8 cellular contexts compared by ENCODE assay signal in the genomic region with DNA sequence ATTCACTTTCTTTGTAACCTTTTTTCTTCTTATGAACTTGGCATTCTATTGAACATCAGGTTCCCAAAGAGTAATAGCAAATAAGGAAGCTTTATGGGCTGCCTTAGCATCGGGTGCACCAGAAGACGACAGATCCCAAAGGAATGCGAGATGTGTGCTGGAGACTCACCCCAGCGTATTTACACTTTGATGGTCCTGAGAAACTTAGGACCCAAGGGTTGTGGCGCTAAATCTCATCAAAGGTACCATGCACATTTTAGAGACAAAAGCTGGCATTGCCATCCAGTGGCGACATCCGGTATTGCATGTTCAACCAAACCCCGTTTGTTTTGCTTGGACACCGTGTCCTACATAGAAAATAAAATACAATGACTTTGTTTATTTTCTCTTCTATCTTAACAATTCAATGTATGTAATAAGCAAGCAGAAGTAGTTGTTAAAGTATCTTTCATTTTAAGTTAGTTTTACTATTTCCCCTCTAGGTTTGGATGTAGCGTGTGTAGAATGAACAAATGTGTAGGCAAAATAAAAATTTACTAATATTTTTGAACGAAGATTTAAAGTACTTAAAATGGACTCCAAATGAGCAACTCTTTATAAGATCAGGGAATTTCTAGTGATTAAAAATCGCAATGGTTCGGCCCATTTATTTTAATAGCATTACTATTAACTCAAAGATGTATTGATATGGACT.
DNase-seq lines count a peak whose midpoint lies in the region; ATAC-seq, FAIRE-seq and TF ChIP-seq lines count a peak whose summit lies in the region.

No MANE protein-coding gene starts in this region.

- peaks cover 0 to 2% of the 10 kb centered on the region in 2 donors for H3K4me1 ChIP-seq in kidney (ENCODE audit: control insufficient read depth in 1 of 2, insufficient read depth in 1 of 2, low read depth in 1 of 2, low read length in 2 of 2)

- TF ChIP-seq POLR2A in H54 (IDR thresholded peaks at IDR 0.05; ENCODE audit: low read depth, low read length) = no peak

- H3K27me3 Mint-ChIP-seq in activated B cell treated with CpG ODN at 0.5 μM for 24 hours = peaks cover 4% of the 10 kb centered on the region

- TF ChIP-seq CTCF in activated B cell treated with CpG ODN at 0.5 μM for 24 hours (IDR thresholded peaks at IDR 0.05) (peak; percentile 62), bronchial epithelial cell (IDR thresholded peaks at IDR 0.05; ENCODE audit: insufficient read depth, low read length, severe bottlenecking) (peak; percentile 81), kidney (IDR thresholded peaks at IDR 0.05; ENCODE audit: borderline replicate concordance, extremely low read depth, insufficient read depth) (peak; percentile 94)

- H3K27ac ChIP-seq in kidney (ENCODE audit: low read depth in 2 of 2, low read length in 2 of 2) = no peak overlapping the region

- H3K9ac ChIP-seq in kidney (ENCODE audit: low read length in 2 of 2) = no peak overlapping the region

- intact Hi-C loops in activated B cell treated with CpG ODN at 0.5 μM for 24 hours (cut with micrococcal nuclease) (loop anchor here (1.0 to 10.0 kb wide), 4 partner anchors 1154 to 1684 kb away; a partner anchor contains a TSS), kidney (cut with DNase I) (no loop called here)

- no peak overlapping the region for H3K27ac Mint-ChIP-seq in activated B cell treated with CpG ODN at 0.5 μM for 24 hours

- FAIRE-seq in bronchial epithelial cell (lab: Jason Lieb, UNC) = no peak
- FAIRE-seq in kidney (lab: Jason Lieb, UNC) = peak; percentile 90
- FAIRE-seq in H54 (lab: Jason Lieb, UNC) = no peak

- peak; percentile 59 for DNase-seq in GM03348 (ENCODE audit: low spot score)
- peak; percentile 80 for DNase-seq in LoVo (ENCODE audit: low spot score)
- peak; percentile 42 for DNase-seq in activated B cell treated with CpG ODN at 0.5 μM for 24 hours
- DNase-seq in bronchial epithelial cell (ENCODE audit: low read depth) = peak; percentile 52
- no peak for DNase-seq in kidney
- DNase-seq in stimulated activated CD4-positive, alpha-beta T cell treated with anti-CD3 and anti-CD28 coated beads, Interleukin-1b, Interleukin-23, amount 100 ng/mL, for 24 hours (ENCODE audit: low read depth in 4 of 4, low spot score in 1 of 4) = peak; percentile 52 to 64 (median 62)
- DNase-seq in H54 (ENCODE audit: insufficient read length, low spot score) = no peak

- peak; percentile 68 for ATAC-seq in GM21717 (IDR thresholded peaks at IDR 0.05; ENCODE audit: unreplicated experiment)
- ATAC-seq in activated B cell treated with CpG ODN at 0.5 μM for 24 hours (ENCODE audit: low read depth) = no peak

- H3K4me3 Mint-ChIP-seq in activated B cell treated with CpG ODN at 0.5 μM for 24 hours = no peak overlapping the region

- no peaks in the 10 kb centered on the region for H3K4me1 Mint-ChIP-seq in activated B cell treated with CpG ODN at 0.5 μM for 24 hours

- H3K4me3 ChIP-seq in bronchial epithelial cell (ENCODE audit: low read depth, low read length) (no peak overlapping the region), kidney (ENCODE audit: low read length in 2 of 2) (no peak overlapping the region)

- CTCF ChIA-PET in activated B cell treated with CpG ODN at 0.5 μM for 24 hours (lab: Charles Lee) = interaction anchor here (1.0 to 3.6 kb wide), 10 partner anchors 8 to 1684 kb away, joined by 3 to 32 read pairs (median 4); no protein-coding TSS in a partner anchor

- no peaks in the 10 kb centered on the region for H3K9me3 Mint-ChIP-seq in activated B cell treated with CpG ODN at 0.5 μM for 24 hours

- no peaks in the 10 kb centered on the region for H3K9me3 ChIP-seq in kidney (ENCODE audit: control insufficient read depth in 1 of 2, low read length in 2 of 2)

- no peaks in the 10 kb centered on the region for H3K36me3 Mint-ChIP-seq in activated B cell treated with CpG ODN at 0.5 μM for 24 hours (ENCODE audit: low read depth)

- no peaks in the 10 kb centered on the region for H3K27me3 ChIP-seq in bronchial epithelial cell (ENCODE audit: control insufficient read depth, insufficient read depth, low read length)

- POLR2A ChIA-PET in activated B cell treated with CpG ODN at 0.5 μM for 24 hours (lab: Charles Lee) = interaction anchor here (0.5 kb wide), 1 partner anchor 1353 kb away, joined by 6 read pairs; no protein-coding TSS in a partner anchor

- H3K36me3 ChIP-seq in bronchial epithelial cell (ENCODE audit: control insufficient read depth, insufficient read depth, low read length) (no peaks in the 10 kb centered on the region), kidney (ENCODE audit: control insufficient read depth in 1 of 2, insufficient read depth in 2 of 2, low read length in 2 of 2) (no peaks in the 10 kb centered on the region)

Comparison
In these comparisons a context has a peak if more than half of its experiments do, and no peak if none do; other contexts are left out.
1. DNase-seq: peak in GM03348 (single experiment), LoVo (single experiment), activated B cell treated with CpG ODN at 0.5 μM for 24 hours (single experiment), bronchial epithelial cell (single experiment) and stimulated activated CD4-positive, alpha-beta T cell treated with anti-CD3 and anti-CD28 coated beads, Interleukin-1b, Interleukin-23, amount 100 ng/mL, for 24 hours (4 of 4); none in kidney (single experiment) and H54 (single experiment).
2. Peak in every context shown above with its lines, with median percentiles within 50 percentile points of each other: CTCF ChIP-seq.